ENCODE assay signal across 8 cellular contexts in the genomic region with DNA sequence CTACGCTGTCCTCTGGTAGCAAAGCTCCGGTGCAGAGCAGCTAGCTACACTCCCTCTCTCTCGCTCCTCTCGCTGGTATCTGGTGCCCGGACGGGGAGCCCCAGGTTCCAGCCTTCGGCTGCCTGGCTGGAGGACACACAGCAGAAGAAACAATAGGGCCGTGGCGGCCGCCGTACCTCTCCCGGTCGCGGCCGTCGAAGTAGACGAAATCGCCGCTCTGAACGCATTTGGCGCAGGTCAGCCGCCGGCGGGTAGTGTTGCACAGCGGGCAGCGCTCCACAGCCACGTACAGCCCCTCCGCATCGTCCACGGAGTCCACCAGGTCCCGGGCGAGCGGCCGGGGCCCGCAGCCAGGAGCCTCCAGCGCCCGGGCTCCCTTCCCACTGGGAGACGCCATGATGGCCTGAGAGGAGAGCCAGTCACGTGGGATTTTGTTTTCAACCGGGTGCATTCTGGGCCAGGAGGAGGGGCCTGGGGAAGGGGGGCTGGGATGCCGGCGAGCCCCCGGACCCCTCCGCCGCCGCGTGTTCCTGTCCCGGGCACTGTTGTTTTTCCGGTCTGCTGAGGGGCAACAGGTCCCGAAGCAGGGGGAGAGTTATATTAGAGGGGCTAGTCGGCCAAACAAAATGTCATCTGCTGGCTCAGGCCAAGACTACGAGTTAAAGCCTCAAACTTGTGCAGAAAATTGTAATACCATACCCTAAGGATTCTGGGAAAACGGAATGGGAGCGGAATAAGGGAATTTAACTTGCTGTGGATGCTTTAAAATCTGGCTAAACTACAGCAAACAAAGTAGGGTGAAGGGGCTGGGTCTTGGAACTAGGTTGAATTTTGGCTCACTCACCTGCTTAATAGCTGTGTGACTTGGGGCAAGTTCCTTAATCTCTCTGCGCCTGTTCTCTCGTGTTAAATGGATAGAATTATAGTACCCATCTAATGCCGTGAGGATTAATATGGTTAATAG.
DNase-seq lines count a peak whose midpoint lies in the region; ATAC-seq and TF ChIP-seq lines count a peak whose summit lies in the region.

A gene with protein sequence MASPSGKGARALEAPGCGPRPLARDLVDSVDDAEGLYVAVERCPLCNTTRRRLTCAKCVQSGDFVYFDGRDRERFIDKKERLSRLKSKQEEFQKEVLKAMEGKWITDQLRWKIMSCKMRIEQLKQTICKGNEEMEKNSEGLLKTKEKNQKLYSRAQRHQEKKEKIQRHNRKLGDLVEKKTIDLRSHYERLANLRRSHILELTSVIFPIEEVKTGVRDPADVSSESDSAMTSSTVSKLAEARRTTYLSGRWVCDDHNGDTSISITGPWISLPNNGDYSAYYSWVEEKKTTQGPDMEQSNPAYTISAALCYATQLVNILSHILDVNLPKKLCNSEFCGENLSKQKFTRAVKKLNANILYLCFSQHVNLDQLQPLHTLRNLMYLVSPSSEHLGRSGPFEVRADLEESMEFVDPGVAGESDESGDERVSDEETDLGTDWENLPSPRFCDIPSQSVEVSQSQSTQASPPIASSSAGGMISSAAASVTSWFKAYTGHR (minus strand): TSS at position 405 of the 964 bp plus-strand sequence. CDS start 8 bp downstream, at position 397.

- DNase-seq in AG10803 (ENCODE audit: low read depth) (peak; percentile 77), NCI-H446 treated with DMSO at 0.1 percent for 48 hours (lab: John Stamatoyannopoulos, UW) (peak; percentile 75), left kidney (ENCODE audit: low read depth, low spot score) (peak; percentile 96)
- DNase-seq in activated CD4-positive, alpha-beta T cell treated with anti-CD3 and anti-CD28 coated beads for 24 hours (ENCODE audit: low read depth in 2 of 2): peak; percentile 65 to 69
- peak; percentile 77 for DNase-seq in stimulated activated CD4-positive, alpha-beta T cell treated with anti-CD3 and anti-CD28 coated beads, Interleukin-1b, Interleukin-23, amount 100 ng/mL, for 48 hours

- no peak for TF ChIP-seq CTCF in AG10803 (conservative IDR thresholded peaks at IDR 0.05; ENCODE audit: low read length)

- peak within 1 kb of the TSS; percentile 94 for H3K27ac ChIP-seq in cingulate gyrus (ENCODE audit: low read depth, low read length)

- ATAC-seq in GM19023 (IDR thresholded peaks at IDR 0.05; ENCODE audit: unreplicated experiment) (peak; percentile 98), HG03280 (IDR thresholded peaks at IDR 0.05; ENCODE audit: unreplicated experiment) (peak; percentile 98)

- H3K4me3 ChIP-seq in AG10803 (ENCODE audit: low read length): peak within 1 kb of the TSS; percentile 95

Comparison
In these comparisons a context has a peak if more than half of its experiments do, and no peak if none do; other contexts are left out.
1. Peak in every context shown above with its lines: DNase-seq, ATAC-seq, H3K4me3 ChIP-seq and H3K27ac ChIP-seq.